Comparison of ENCODE assay signal across 5 cellular contexts in genomic region chr16:18525882-18526482, GRCh38. TPM values are rescaled to one million over a fixed set of nuclear protein-coding genes. Genes with fewer than 3 reads are reported as not detected.
DNase-seq lines count a peak whose midpoint lies in the region; ATAC-seq and TF ChIP-seq lines count a peak whose summit lies in the region.
"Not testable (repeated sequence)": the region's sequence is repeated elsewhere in the genome, so short reads cannot be mapped to it uniquely, and the experiment has no call there.

No MANE protein-coding gene starts in this region.

- in situ Hi-C loops in gastrocnemius medialis (cut with MboI; ENCODE audit: low sequenced_read_pairs in 4 of 4): not testable (repeated sequence)

- ATAC-seq in psoas muscle (peak in 3 of 4 donors; percentile 42 to 52 (median 45)), gastrocnemius medialis (peak; percentile 66 to 67)

- H3K4me3 ChIP-seq in choroid plexus epithelial cell (ENCODE audit: low read depth, low read length); fibroblast of villous mesenchyme (ENCODE audit: low read depth, low read length); psoas muscle; gastrocnemius medialis: not testable (repeated sequence)

- 49 to 91% (median 69%) methylated on average over 6 to 8 of the region's 8 CpGs for WGBS in psoas muscle, 3 donors

- peak; percentile 17 for DNase-seq in choroid plexus epithelial cell (ENCODE audit: low read depth)
- peak; percentile 7 for DNase-seq in fibroblast of villous mesenchyme (ENCODE audit: low read depth)
- peak; percentile 26 for DNase-seq in iris pigment epithelial cell (ENCODE audit: low read depth)
- not testable (repeated sequence) for DNase-seq in psoas muscle, gastrocnemius medialis

- H3K36me3 ChIP-seq in psoas muscle (ENCODE audit: insufficient read depth in 1 of 2, low read depth in 1 of 2): peaks cover 0 to 16% of the 10 kb centered on the region in 2 donors
- not testable (repeated sequence) for H3K36me3 ChIP-seq in gastrocnemius medialis

- H3K9me3 ChIP-seq in psoas muscle, gastrocnemius medialis: not testable (repeated sequence)

- H3K27ac ChIP-seq in psoas muscle, gastrocnemius medialis: not testable (repeated sequence)

- not testable (repeated sequence) for H3K4me1 ChIP-seq in psoas muscle, gastrocnemius medialis

- TF ChIP-seq POLR2A in gastrocnemius medialis (IDR thresholded peaks at IDR 0.05): not testable (repeated sequence)

- not testable (repeated sequence) for H3K27me3 ChIP-seq in psoas muscle (ENCODE audit: insufficient read depth in 3 of 3, low read length in 2 of 3); gastrocnemius medialis

- not testable (repeated sequence) for TF ChIP-seq CTCF in choroid plexus epithelial cell (conservative IDR thresholded peaks at IDR 0.05; ENCODE audit: low read depth, low read length); fibroblast of villous mesenchyme (IDR thresholded peaks at IDR 0.05; ENCODE audit: insufficient read depth, low read depth, low read length); psoas muscle (IDR thresholded peaks at IDR 0.05); gastrocnemius medialis (IDR thresholded peaks at IDR 0.05 in 4 of 5, conservative IDR thresholded peaks at IDR 0.05 in 1 of 5)

- intact Hi-C loops in psoas muscle (cut with DNase I); gastrocnemius medialis (cut with DNase I; ENCODE audit: low total_unique reads): not testable (repeated sequence)

RNA-seq across cellular contexts. Expression of gene NOMO2, which starts 35.9 kb away (rescaled TPM):
- total RNA-seq in fibroblast of villous mesenchyme (101 and 124 TPM in 2 replicates), psoas muscle (100 to 1,000 TPM in 1 of 4 donors, 10 to 100 TPM in 3; 80.2 to 121 (median 91.2) TPM), gastrocnemius medialis (100 to 1,000 TPM in 3 of 4 donors, 10 to 100 TPM in 1; 51.8 to 140 (median 117) TPM)
- polyA plus RNA-seq in psoas muscle: 100 to 1,000 TPM in 1 of 3 donors, 10 to 100 TPM in 2; 51.4 to 138 (median 69.3) TPM
